ENCODE assay signal across 6 cellular contexts in genomic region chr9:133477992-133478850, GRCh38. TPM values are rescaled to one million over a fixed set of nuclear protein-coding genes. Genes with fewer than 3 reads are reported as not detected.
DNase-seq lines count a peak whose midpoint lies in the region; ATAC-seq and TF ChIP-seq lines count a peak whose summit lies in the region.

No MANE protein-coding gene starts in this region.

- ATAC-seq in IMR-90 (ENCODE audit: low read depth): peak; percentile 10

- H2AK9ac ChIP-seq in IMR-90 (replicated peaks; ENCODE audit: low read depth, low read length, poor library complexity): peak overlapping the region; percentile 90

- H2BK5ac ChIP-seq in IMR-90 (ENCODE audit: low read depth, low read length, poor library complexity, severe bottlenecking) (no peak overlapping the region), neuronal stem cell (ENCODE audit: low read length) (peak overlapping the region; percentile 90)

- CTCF ChIA-PET in activated naive CD4-positive, alpha-beta T cell treated with anti-CD3 and anti-CD28 coated beads, Interleukin-2, amount 10 ng/mL, durations not matched to agents 7 days and 5 days (lab: Charles Lee): interaction anchor here (0.7 to 1.5 kb wide), 2 partner anchors 292 to 295 kb away, joined by 3 to 4 read pairs; no protein-coding TSS in a partner anchor
- CTCF ChIA-PET in IMR-90 (lab: Yijun Ruan, JAX): no interaction called here

- H3K4me1 ChIP-seq in IMR-90 (ENCODE audit: control insufficient read depth, insufficient read depth, low read length) (peaks cover 3% of the 10 kb centered on the region; the same call in 1 of the 2 replicates), colonic mucosa (peaks cover 15% of the 10 kb centered on the region), neuronal stem cell (ENCODE audit: control insufficient read depth in 2 of 2, insufficient read depth in 1 of 2, low read depth in 1 of 2, low read length in 2 of 2) (peaks cover 10% of the 10 kb centered on the region in 2 donors)

- no peak overlapping the region for H3K27ac Mint-ChIP-seq in activated naive CD4-positive, alpha-beta T cell treated with anti-CD3 and anti-CD28 coated beads, Interleukin-2, amount 10 ng/mL, durations not matched to agents 7 days and 5 days

- in situ Hi-C loops in IMR-90 (cut with MboI; ENCODE audit: low sequenced_read_pairs): loop anchor here (25.0 kb wide), 1 partner anchor 441 kb away; the partner anchor contains the start of gene GTF3C5

- TF ChIP-seq POLR2A in IMR-90 (IDR thresholded peaks at IDR 0.05; ENCODE audit: low read depth, low read length): no peak

- peak overlapping the region; percentile 2 for H2BK12ac ChIP-seq in neuronal stem cell (ENCODE audit: low read length)

- H3K27me3 Mint-ChIP-seq in activated naive CD4-positive, alpha-beta T cell treated with anti-CD3 and anti-CD28 coated beads, Interleukin-2, amount 10 ng/mL, durations not matched to agents 7 days and 5 days: peaks cover 43% of the 10 kb centered on the region

- no peaks in the 10 kb centered on the region for H3K27me3 ChIP-seq in IMR-90 (ENCODE audit: control insufficient read depth, insufficient read depth, low read length)
- H3K27me3 ChIP-seq in colonic mucosa: no peaks in the 10 kb centered on the region
- peaks cover 0 to 15% (median 7%) of the 10 kb centered on the region in 3 experiments for H3K27me3 ChIP-seq in neuronal stem cell (ENCODE audit: control insufficient read depth in 3 of 3, insufficient read depth in 3 of 3, low read depth in 1 of 3, low read length in 3 of 3)

- H3K4me2 ChIP-seq in IMR-90 (ENCODE audit: low read depth, low read length): peak overlapping the region; percentile 70
- peak overlapping the region; percentile 94 for H3K4me2 ChIP-seq in neuronal stem cell (ENCODE audit: insufficient read depth, low read length, poor library complexity, severe bottlenecking)

- H3K27ac ChIP-seq in IMR-90 (ENCODE audit: insufficient read depth, low read length) (no peak overlapping the region; the same call in 1 of the 2 replicates), colonic mucosa (peak overlapping the region; percentile 40), neuronal stem cell (replicated peaks; ENCODE audit: low read length) (no peak overlapping the region)

- H3K4ac ChIP-seq in IMR-90 (ENCODE audit: low read depth, low read length) (0 out of 2 replicates have a peak overlapping the region, but pooled peaks have one; percentile 35), neuronal stem cell (ENCODE audit: low read length) (peak overlapping the region; percentile 4)

- H4K91ac ChIP-seq in IMR-90 (ENCODE audit: insufficient read depth, low read depth, low read length): no peak overlapping the region
- H4K91ac ChIP-seq in neuronal stem cell (ENCODE audit: low read depth, low read length, poor library complexity): no peak overlapping the region

- no peaks in the 10 kb centered on the region for H3K9me3 ChIP-seq in IMR-90 (ENCODE audit: control insufficient read depth, insufficient read depth, low read length)
- no peaks in the 10 kb centered on the region for H3K9me3 ChIP-seq in colonic mucosa
- H3K9me3 ChIP-seq in neuronal stem cell (replicated peaks in 1 of 2; ENCODE audit: control insufficient read depth in 2 of 2, insufficient read depth in 1 of 2, low read depth in 1 of 2, low read length in 2 of 2): no peaks in the 10 kb centered on the region

- no peaks in the 10 kb centered on the region for H3K9me3 Mint-ChIP-seq in activated naive CD4-positive, alpha-beta T cell treated with anti-CD3 and anti-CD28 coated beads, Interleukin-2, amount 10 ng/mL, durations not matched to agents 7 days and 5 days

- POLR2A ChIA-PET in IMR-90 (lab: Charles Lee; ENCODE audit: unreplicated experiment): no interaction called here

- dilution Hi-C loops in IMR-90 (cut with HindIII; ENCODE audit: low sequenced_read_pairs, unreplicated experiment): no loop called here

- H4K8ac ChIP-seq in IMR-90 (ENCODE audit: low read depth in 2 of 2, low read length in 2 of 2): peak overlapping the region in 1 of 2 experiments; percentile 76; a peak in 1 of 4 replicates
- no peak overlapping the region for H4K8ac ChIP-seq in neuronal stem cell (ENCODE audit: low read depth, low read length)

- no peak overlapping the region for H4K5ac ChIP-seq in IMR-90 (ENCODE audit: low read depth, low read length)

- DNase-seq in activated naive CD4-positive, alpha-beta T cell treated with anti-CD3 and anti-CD28 coated beads, Interleukin-2, amount 10 ng/mL, durations not matched to agents 7 days and 5 days: no peak
- no peak for DNase-seq in activated naive CD4-positive, alpha-beta T cell treated with Interleukin-2 at 50 U/mL for 16 hours
- DNase-seq in IMR-90: peak; percentile 17
- no peak for DNase-seq in colonic mucosa
- peak; percentile 39 for DNase-seq in neuronal stem cell (ENCODE audit: low spot score)
- DNase-seq in NCI-H1105 (lab: John Stamatoyannopoulos, UW): no peak

- no TSS peak for BruUV-seq in IMR-90 (replicated peaks; lab: Mats Ljungman, UMichigan)

- H3K56ac ChIP-seq in IMR-90 (ENCODE audit: extremely low read depth, insufficient read depth, low read length): no peak overlapping the region

- peak overlapping the region; percentile 92 for H2AFZ ChIP-seq in IMR-90 (replicated peaks; ENCODE audit: low read length, poor library complexity)
- peak overlapping the region; percentile 100 for H2AFZ ChIP-seq in neuronal stem cell (ENCODE audit: low read length)

- H2BK15ac ChIP-seq in IMR-90 (ENCODE audit: low read depth, low read length) (no peak overlapping the region), neuronal stem cell (ENCODE audit: low read length) (peak overlapping the region; percentile 87)

- H3K9me1 ChIP-seq in IMR-90 (ENCODE audit: insufficient read depth, low read length): no peaks in the 10 kb centered on the region

- H3K14ac ChIP-seq in IMR-90 (replicated peaks; ENCODE audit: low read depth, low read length) (peak overlapping the region; percentile 66; the same call in 1 of the 2 replicates), neuronal stem cell (ENCODE audit: low read length) (peak overlapping the region; percentile 97)

- H3K18ac ChIP-seq in IMR-90 (ENCODE audit: low read depth, low read length) (no peak overlapping the region), neuronal stem cell (ENCODE audit: low read length) (peak overlapping the region; percentile 38)

- H2AK5ac ChIP-seq in IMR-90 (ENCODE audit: low read depth, low read length) (peak overlapping the region; percentile 28; the same call in 1 of the 2 replicates), neuronal stem cell (ENCODE audit: low read depth, low read length) (peak overlapping the region; percentile 88)

- no peak overlapping the region for H2BK120ac ChIP-seq in IMR-90 (ENCODE audit: low read depth, low read length)
- peak overlapping the region; percentile 47 for H2BK120ac ChIP-seq in neuronal stem cell (ENCODE audit: low read depth, low read length)

- TF ChIP-seq RAD21 in IMR-90 (IDR thresholded peaks at IDR 0.05; ENCODE audit: low read length): no peak

- no peak overlapping the region for H2BK20ac ChIP-seq in IMR-90 (ENCODE audit: low read depth, low read length)

- intact Hi-C loops in IMR-90 (cut with micrococcal nuclease): no loop called here
- intact Hi-C loops in colonic mucosa (cut with DNase I): no loop called here

- 73% methylated on average over 3 of the region's 17 CpGs; no CpG with 5 or more reads in 1 of the 2 experiments for WGBS in IMR-90 (ENCODE audit: extremely low coverage in 2 of 2, insufficient read length in 1 of 2), 2 experiments
- no CpG with 5 or more reads among the region's 17 CpGs for WGBS in neuronal stem cell (ENCODE audit: extremely low coverage in 2 of 2, insufficient read length in 2 of 2, insufficient replicate concordance in 1 of 2), 2 donors

- TF ChIP-seq CTCF in IMR-90 (conservative IDR thresholded peaks at IDR 0.05; ENCODE audit: low read depth, low read length) (no peak), colonic mucosa (IDR thresholded peaks at IDR 0.05) (no peak)

- peaks cover 12% of the 10 kb centered on the region for H3K4me1 Mint-ChIP-seq in activated naive CD4-positive, alpha-beta T cell treated with anti-CD3 and anti-CD28 coated beads, Interleukin-2, amount 10 ng/mL, durations not matched to agents 7 days and 5 days

- H3K79me1 ChIP-seq in IMR-90 (ENCODE audit: low read depth in 1 of 2, low read length in 2 of 2) (peaks cover 0 to 10% of the 10 kb centered on the region in 2 experiments; a peak in 1 of 4 replicates), neuronal stem cell (ENCODE audit: low read depth, low read length) (peaks cover 2% of the 10 kb centered on the region)

- H3K4me3 ChIP-seq in IMR-90 (ENCODE audit: insufficient read depth, low read depth, low read length): peak overlapping the region; percentile 45
- peak overlapping the region; percentile 56 for H3K4me3 ChIP-seq in colonic mucosa
- peak overlapping the region; percentile 71 to 84 for H3K4me3 ChIP-seq in neuronal stem cell (ENCODE audit: low read length in 2 of 2)

- no peaks in the 10 kb centered on the region for H3K36me3 Mint-ChIP-seq in activated naive CD4-positive, alpha-beta T cell treated with anti-CD3 and anti-CD28 coated beads, Interleukin-2, amount 10 ng/mL, durations not matched to agents 7 days and 5 days

- no peaks in the 10 kb centered on the region for H4K20me1 ChIP-seq in IMR-90 (ENCODE audit: insufficient read depth, low read length)

- H3K9ac ChIP-seq in IMR-90 (ENCODE audit: low read depth, low read length): peak overlapping the region; percentile 36
- peak overlapping the region; percentile 19 to 40 for H3K9ac ChIP-seq in colonic mucosa (ENCODE audit: low read depth in 2 of 2, low read length in 2 of 2)
- peak overlapping the region; percentile 92 for H3K9ac ChIP-seq in neuronal stem cell (ENCODE audit: low read depth, low read length, poor library complexity)

- peak overlapping the region; percentile 57 for H3K4me3 Mint-ChIP-seq in activated naive CD4-positive, alpha-beta T cell treated with anti-CD3 and anti-CD28 coated beads, Interleukin-2, amount 10 ng/mL, durations not matched to agents 7 days and 5 days

- no peaks in the 10 kb centered on the region; the same call in 1 of the 2 replicates for H3K36me3 ChIP-seq in IMR-90 (ENCODE audit: control insufficient read depth, insufficient read depth, low read length)
- H3K36me3 ChIP-seq in colonic mucosa: no peaks in the 10 kb centered on the region
- peaks cover 8 to 36% of the 10 kb centered on the region in 2 donors for H3K36me3 ChIP-seq in neuronal stem cell (replicated peaks in 1 of 2; ENCODE audit: control insufficient read depth in 2 of 2, insufficient read depth in 2 of 2, low read length in 2 of 2)

- H3K23ac ChIP-seq in IMR-90 (ENCODE audit: low read depth, low read length) (peak overlapping the region; percentile 7), neuronal stem cell (ENCODE audit: low read depth, low read length, poor library complexity) (peak overlapping the region; percentile 73)

RNA-seq across cellular contexts. Expression of gene SLC2A6, which starts 0.7 kb away (rescaled TPM):
- 2.9 and 3.1 TPM in 2 replicates for total RNA-seq in IMR-90 (2012; rRNA removed)
- 8.5 and 9.3 TPM in 2 replicates for polyA plus RNA-seq in IMR-90 (2012; rRNA removed)
- 3.0 and 11.7 TPM in 2 replicates for polyA plus RNA-seq in IMR-90 (2012; cell fraction: cytosol; rRNA removed)
- 8.5 and 22.8 TPM in 2 replicates for polyA plus RNA-seq in IMR-90 (2012; cell fraction: nucleus; rRNA removed; ENCODE audit: low replicate concordance)
- 1 to 10 TPM; 2.4 to 2.8 TPM for total RNA-seq in colonic mucosa
- 3.7 TPM for polyA plus RNA-seq in neuronal stem cell (2013, experiment 1 of 2)
- polyA plus RNA-seq in neuronal stem cell (2013, experiment 2 of 2): 3.8 TPM

RNA-seq across cellular contexts. Expression of gene CACFD1, which starts 18.4 kb away (rescaled TPM):
- total RNA-seq in IMR-90 (2012; rRNA removed) (1.9 and 2.0 TPM in 2 replicates), colonic mucosa (10 to 100 TPM; 56.8 to 60.7 TPM)
- 5.9 and 6.6 TPM in 2 replicates for polyA plus RNA-seq in IMR-90 (2012; rRNA removed)
- polyA plus RNA-seq in IMR-90 (2012; cell fraction: cytosol; rRNA removed): 7.2 and 9.9 TPM in 2 replicates
- polyA plus RNA-seq in IMR-90 (2012; cell fraction: nucleus; rRNA removed; ENCODE audit: low replicate concordance): 10.0 and 21.9 TPM in 2 replicates
- polyA plus RNA-seq in neuronal stem cell (2013, experiment 1 of 2): 18.8 TPM
- polyA plus RNA-seq in neuronal stem cell (2013, experiment 2 of 2): 19.4 TPM

RNA-seq across cellular contexts. Expression of gene MYMK, which starts 46.5 kb away (rescaled TPM):
- total RNA-seq in IMR-90 (2012; rRNA removed): not detected in 2 replicates
- not detected in 2 replicates for polyA plus RNA-seq in IMR-90 (2012; rRNA removed)
- not detected in 2 replicates for polyA plus RNA-seq in IMR-90 (2012; cell fraction: cytosol; rRNA removed)
- polyA plus RNA-seq in IMR-90 (2012; cell fraction: nucleus; rRNA removed; ENCODE audit: low replicate concordance): not detected in 2 replicates
- not detected for total RNA-seq in colonic mucosa
- not detected for polyA plus RNA-seq in neuronal stem cell (2013, experiment 1 of 2)
- polyA plus RNA-seq in neuronal stem cell (2013, experiment 2 of 2): not detected

RNA-seq across cellular contexts. Expression of gene ADAMTS13, which starts 56.1 kb away (rescaled TPM):
- total RNA-seq in IMR-90 (2012; rRNA removed) (under 0.01 and 0.18 TPM in 2 replicates), colonic mucosa (1 to 10 TPM; 4.2 TPM)
- 2.8 and 3.1 TPM in 2 replicates for polyA plus RNA-seq in IMR-90 (2012; rRNA removed)
- 0.54 and 3.1 TPM in 2 replicates for polyA plus RNA-seq in IMR-90 (2012; cell fraction: cytosol; rRNA removed)
- 19.2 and 39.9 TPM in 2 replicates for polyA plus RNA-seq in IMR-90 (2012; cell fraction: nucleus; rRNA removed; ENCODE audit: low replicate concordance)
- polyA plus RNA-seq in neuronal stem cell (2013, experiment 1 of 2): 4.0 TPM
- polyA plus RNA-seq in neuronal stem cell (2013, experiment 2 of 2): 3.9 TPM

RNA-seq across cellular contexts. Expression of gene ADAMTSL2, which starts 56.3 kb away (rescaled TPM):
- total RNA-seq in IMR-90 (2012; rRNA removed) (not detected in 2 replicates), colonic mucosa (under 1 TPM; 0.24 to 0.74 TPM)
- polyA plus RNA-seq in IMR-90 (2012; rRNA removed): not detected in 2 replicates
- polyA plus RNA-seq in IMR-90 (2012; cell fraction: cytosol; rRNA removed): 0.02 TPM in 1 of 2 replicates, not detected in the other
- 0.04 TPM in 1 of 2 replicates, not detected in the other for polyA plus RNA-seq in IMR-90 (2012; cell fraction: nucleus; rRNA removed; ENCODE audit: low replicate concordance)
- polyA plus RNA-seq in neuronal stem cell (2013, experiment 1 of 2): 0.17 TPM
- polyA plus RNA-seq in neuronal stem cell (2013, experiment 2 of 2): 0.15 TPM

Comparison
In these comparisons a context has a peak if more than half of its experiments do, and no peak if none do; other contexts are left out.
1. DNase-seq: peak in IMR-90 (single experiment) and neuronal stem cell (single experiment); none in activated naive CD4-positive, alpha-beta T cell treated with anti-CD3 and anti-CD28 coated beads, Interleukin-2, amount 10 ng/mL, durations not matched to agents 7 days and 5 days (single experiment), activated naive CD4-positive, alpha-beta T cell treated with Interleukin-2 at 50 U/mL for 16 hours (single experiment), colonic mucosa (single experiment) and NCI-H1105 (single experiment).
2. H3K9ac ChIP-seq: peak in every context shown above with its lines; median percentile 92 in neuronal stem cell; 36 in IMR-90; 30 in colonic mucosa.
3. RNA of gene CACFD1, which starts 18.4 kb away (total RNA-seq): 56.8 to 60.7 TPM in colonic mucosa; 1.9 to 2.0 TPM in IMR-90; every median in the first group is over 10 times any median in the second.
4. Peak in every context shown above with its lines, with median percentiles within 50 percentile points of each other: H3K4me3 ChIP-seq.